In the genomic region with DNA sequence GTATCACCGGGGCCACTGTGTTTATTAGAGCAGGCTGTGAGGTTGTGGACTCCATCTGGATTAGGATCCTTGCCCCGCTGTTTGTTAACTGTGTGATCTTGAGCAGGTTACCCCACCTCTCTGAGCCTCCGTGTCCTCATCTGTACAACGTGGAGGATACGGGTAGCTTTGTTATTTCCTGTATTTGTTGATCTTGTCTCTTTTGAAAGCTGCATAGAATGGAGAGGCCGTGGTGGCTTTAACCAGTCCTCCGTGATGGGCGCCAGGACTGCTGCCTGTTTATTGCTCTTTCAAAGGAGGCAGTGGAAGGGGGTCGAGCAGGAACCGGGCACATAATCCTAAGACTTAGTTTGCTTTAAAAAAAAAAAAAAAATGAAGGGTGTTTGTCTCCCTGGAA, we compare ENCODE assay signal across 9 cellular contexts. TPM values are rescaled to one million over a fixed set of nuclear protein-coding genes. Genes with fewer than 3 reads are reported as not detected.
A peak's percentile ranks its signal among the peaks of the same experiment; 100 is the strongest.
DNase-seq lines count a peak whose midpoint lies in the region; ATAC-seq and TF ChIP-seq lines count a peak whose summit lies in the region.
"Had no signal": no experiment of that assay in that cellular context is flagged by ENCODE, and none has a peak within 500 bp of the region (broad histone marks: within the 10 kb centered on the region; RNA-seq: fewer than 3 reads in every experiment).

No MANE protein-coding gene starts in this region.

- peak overlapping the region; percentile 98 for H2AFZ ChIP-seq in OCI-LY3 (ENCODE audit: low read depth, low read length)
- peak overlapping the region; percentile 93 for H2AFZ ChIP-seq in neural progenitor cell (replicated peaks)

- H3K27ac ChIP-seq in CD8-positive, alpha-beta T cell (ENCODE audit: low read depth, low read length): peak overlapping the region; percentile 60
- H3K27ac ChIP-seq in OCI-LY3 (ENCODE audit: low read length) (peak overlapping the region; percentile 56), breast epithelium (peak overlapping the region; percentile 1 to 62), neural progenitor cell (peak overlapping the region; percentile 24)

- intact Hi-C loops in CD8-positive, alpha-beta T cell (cut with DNase I, micrococcal nuclease): loop anchor here (1.0 to 2.0 kb wide), 4 partner anchors 13 to 141 kb away; partner anchors contain the start of genes ADNP (in 2 of the 2), DPM1 (in 2 of the 2) and MOCS3 (in 2 of the 2)
- intact Hi-C loops in breast epithelium (cut with DNase I; ENCODE audit: low total_unique reads): no loop called here

- H3K9me3 ChIP-seq in CD8-positive, alpha-beta T cell (ENCODE audit: low read length): no peaks in the 10 kb centered on the region
- no peaks in the 10 kb centered on the region; the same call in 1 of the 2 replicates for H3K9me3 ChIP-seq in OCI-LY3 (ENCODE audit: insufficient read depth, low read length)
- H3K9me3 ChIP-seq in breast epithelium: no peaks in the 10 kb centered on the region
- no peaks in the 10 kb centered on the region for H3K9me3 ChIP-seq in neural progenitor cell (ENCODE audit: low read depth)
- H3K9me3 ChIP-seq: esophagus muscularis mucosa had no signal

- CTCF ChIA-PET in CD8-positive, alpha-beta T cell (lab: Charles Lee): interaction anchor here (1.0 to 2.9 kb wide), 6 partner anchors 10 to 112 kb away, joined by 3 to 57 read pairs (median 4); partner anchors contain the start of gene BCAS4

- no peak for TF ChIP-seq POLR2A in breast epithelium (IDR thresholded peaks at IDR 0.05)

- peak; percentile 48 for ATAC-seq in CD8-positive, alpha-beta T cell

- peaks cover 73% of the 10 kb centered on the region for H3K4me1 Mint-ChIP-seq in CD8-positive, alpha-beta T cell (ENCODE audit: low read depth)
- peaks cover 30% of the 10 kb centered on the region for H3K4me1 Mint-ChIP-seq in neural progenitor cell

- no peaks in the 10 kb centered on the region for H3K27me3 Mint-ChIP-seq in CD8-positive, alpha-beta T cell (ENCODE audit: low read depth)
- H3K27me3 Mint-ChIP-seq in neural progenitor cell (ENCODE audit: insufficient read depth, low read depth): peaks cover 2% of the 10 kb centered on the region

- no peaks in the 10 kb centered on the region for H3K79me2 ChIP-seq in OCI-LY3 (ENCODE audit: low read length)
- H3K79me2 ChIP-seq in neural progenitor cell (ENCODE audit: low read depth): no peaks in the 10 kb centered on the region

- in situ Hi-C loops in G401 (cut with HindIII; ENCODE audit: low sequenced_read_pairs): no loop called here

- DNase-seq in CD8-positive, alpha-beta T cell: peak in 4 of 7 experiments; percentile 17 to 69 (median 32)
- DNase-seq in breast epithelium (ENCODE audit: low spot score in 2 of 2): no peak
- DNase-seq in neural progenitor cell (ENCODE audit: low spot score): no peak
- no peak for DNase-seq in iPS-NIHi7 (ENCODE audit: extremely low spot score)
- DNase-seq in stimulated activated naive CD4-positive, alpha-beta T cell treated with Interleukin-2 at 50 U/mL for 16 hours (lab: John Stamatoyannopoulos, UW): no peak
- DNase-seq in NCI-H146 treated with DMSO at 0.1 percent for 48 hours (lab: John Stamatoyannopoulos, UW; ENCODE audit: unreplicated experiment): no peak
- DNase-seq in G401 (ENCODE audit: low spot score): no peak

- H3K36me3 Mint-ChIP-seq in CD8-positive, alpha-beta T cell: peaks cover 34% of the 10 kb centered on the region
- peaks cover 7% of the 10 kb centered on the region for H3K36me3 Mint-ChIP-seq in neural progenitor cell

- peak overlapping the region; percentile 61 for H3K9ac ChIP-seq in OCI-LY3 (ENCODE audit: low read length)
- H3K9ac ChIP-seq in neural progenitor cell: no peak overlapping the region

- H3K4me2 ChIP-seq in OCI-LY3 (ENCODE audit: low read length) (peak overlapping the region; percentile 62), neural progenitor cell (no peak overlapping the region)

- H3F3A ChIP-seq in neural progenitor cell (ENCODE audit: low read depth): peaks cover 13% of the 10 kb centered on the region

- H4K20me1 ChIP-seq in OCI-LY3 (ENCODE audit: insufficient read depth, low read length): no peaks in the 10 kb centered on the region
- H4K20me1 ChIP-seq in neural progenitor cell (ENCODE audit: low read depth): no peaks in the 10 kb centered on the region

- POLR2A ChIA-PET in CD8-positive, alpha-beta T cell (lab: Charles Lee): interaction anchor here (1.0 to 2.8 kb wide), 6 partner anchors 14 to 140 kb away, joined by 3 to 30 read pairs (median 11); partner anchors contain the start of genes ADNP, BCAS4, DPM1 and MOCS3

- no peaks in the 10 kb centered on the region for H3K9me3 Mint-ChIP-seq in CD8-positive, alpha-beta T cell
- no peaks in the 10 kb centered on the region for H3K9me3 Mint-ChIP-seq in neural progenitor cell

- peak overlapping the region; percentile 12 for H3K4me3 ChIP-seq in CD8-positive, alpha-beta T cell (ENCODE audit: low read depth, low read length)
- H3K4me3 ChIP-seq in OCI-LY3 (ENCODE audit: low read length) (peak overlapping the region; percentile 30), breast epithelium (no peak overlapping the region), neural progenitor cell (no peak overlapping the region)
- H3K4me3 ChIP-seq: esophagus muscularis mucosa had no signal

- TF ChIP-seq CTCF in CD8-positive, alpha-beta T cell (IDR thresholded peaks at IDR 0.05): no peak
- TF ChIP-seq CTCF in OCI-LY3 (IDR thresholded peaks at IDR 0.05; ENCODE audit: low read depth, low read length) (no peak), breast epithelium (IDR thresholded peaks at IDR 0.05) (no peak), neural progenitor cell (IDR thresholded peaks at IDR 0.05) (no peak)

- H3K36me3 ChIP-seq in CD8-positive, alpha-beta T cell (ENCODE audit: insufficient read depth, low read length): peaks cover 5% of the 10 kb centered on the region
- no peaks in the 10 kb centered on the region for H3K36me3 ChIP-seq in OCI-LY3 (replicated peaks; ENCODE audit: low read depth, low read length)
- no peaks in the 10 kb centered on the region for H3K36me3 ChIP-seq in breast epithelium
- H3K36me3 ChIP-seq in neural progenitor cell: no peaks in the 10 kb centered on the region
- H3K36me3 ChIP-seq: esophagus muscularis mucosa had no signal

- H3K27ac Mint-ChIP-seq in CD8-positive, alpha-beta T cell: peak overlapping the region; percentile 98
- H3K27ac Mint-ChIP-seq in neural progenitor cell: peak overlapping the region; percentile 98

- H3K4me3 Mint-ChIP-seq in CD8-positive, alpha-beta T cell: peak overlapping the region; percentile 81
- H3K4me3 Mint-ChIP-seq in neural progenitor cell: peak overlapping the region; percentile 1

- H3K4me1 ChIP-seq in CD8-positive, alpha-beta T cell (ENCODE audit: insufficient read depth, low read length): peaks cover 60% of the 10 kb centered on the region
- H3K4me1 ChIP-seq in OCI-LY3 (ENCODE audit: low read length) (peaks cover 43% of the 10 kb centered on the region), breast epithelium (no peaks in the 10 kb centered on the region), neural progenitor cell (no peaks in the 10 kb centered on the region)

- no peaks in the 10 kb centered on the region for H3K27me3 ChIP-seq in CD8-positive, alpha-beta T cell (ENCODE audit: insufficient read depth, low read length)
- no peaks in the 10 kb centered on the region for H3K27me3 ChIP-seq in OCI-LY3 (ENCODE audit: low read depth, low read length)
- no peaks in the 10 kb centered on the region for H3K27me3 ChIP-seq in breast epithelium
- no peaks in the 10 kb centered on the region for H3K27me3 ChIP-seq in neural progenitor cell
- H3K27me3 ChIP-seq: esophagus muscularis mucosa had no signal

RNA-seq across cellular contexts. Expression of gene BCAS4, which starts 22.9 kb away (rescaled TPM):
- 10 to 100 TPM; 29.4 to 32.3 TPM for total RNA-seq in CD8-positive, alpha-beta T cell
- total RNA-seq in breast epithelium (10 to 100 TPM in 2 of 3 donors, 1 to 10 TPM in 1; 6.6 to 22.2 (median 10.5) TPM), neural progenitor cell (ENCODE audit: low replicate concordance) (15.3 and 24.1 TPM in 2 replicates)
- total RNA-seq in G401 (2014; rRNA removed; shearing (Covaris generic)): 20.7 and 32.2 TPM in 2 replicates

Comparison
In these comparisons a context has a peak if more than half of its experiments do, and no peak if none do; other contexts are left out.
1. DNase-seq: peak in CD8-positive, alpha-beta T cell (4 of 7); none in breast epithelium (0 of 2), neural progenitor cell (single experiment), iPS-NIHi7 (single experiment), stimulated activated naive CD4-positive, alpha-beta T cell treated with Interleukin-2 at 50 U/mL for 16 hours (single experiment), NCI-H146 treated with DMSO at 0.1 percent for 48 hours (single experiment) and G401 (single experiment).
2. H3K4me3 ChIP-seq: peak in CD8-positive, alpha-beta T cell (single experiment) and OCI-LY3 (single experiment); none in breast epithelium (0 of 3) and neural progenitor cell (single experiment).
3. Peak in every context shown above with its lines, with median percentiles within 50 percentile points of each other: H3K27ac ChIP-seq.